Comparison of ENCODE assay signal across 14 cellular contexts in the genomic region with DNA sequence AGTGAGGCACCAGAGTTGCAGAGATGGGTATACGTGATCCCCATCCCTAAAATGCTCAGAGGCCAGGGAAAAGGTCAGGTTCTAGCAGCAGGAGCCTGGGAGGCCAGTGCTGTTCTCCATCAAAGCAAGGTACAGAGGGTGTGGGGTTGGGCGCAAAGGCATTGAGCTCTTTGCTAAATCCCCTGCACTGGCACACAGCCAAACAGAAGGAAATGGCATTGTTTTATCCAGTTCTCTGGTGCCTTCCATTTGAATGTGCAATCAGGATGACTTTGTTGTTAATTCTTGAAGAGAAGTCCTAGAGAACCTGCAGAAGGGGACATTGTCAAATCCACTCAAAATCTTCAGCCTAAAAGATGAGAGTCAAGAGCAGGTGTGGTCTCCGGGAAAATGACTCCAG.
DNase-seq lines count a peak whose midpoint lies in the region; ATAC-seq and TF ChIP-seq lines count a peak whose summit lies in the region.
"Had no signal": no experiment of that assay in that cellular context is flagged by ENCODE, and none has a peak within 500 bp of the region (broad histone marks: within the 10 kb centered on the region; RNA-seq: fewer than 3 reads in every experiment).

No MANE protein-coding gene starts in this region.

- WGBS in endodermal cell (ENCODE audit: insufficient coverage in 1 of 2, insufficient read length in 1 of 2), 2 experiments = 96 to 100% methylated on average over 2 to 3 of the region's 3 CpGs
- 93% methylated on average over 3 of the region's 3 CpGs for WGBS in prostate gland

- DNase-seq in right atrium auricular region (ENCODE audit: low spot score) (peak; percentile 40), Right ventricle myocardium inferior (ENCODE audit: missing footprints) (no peak), NCI-H69 (lab: John Stamatoyannopoulos, UW) (peak; percentile 1), mesenteric fat pad (ENCODE audit: low spot score) (peak; percentile 43), endodermal cell (no peak), prostate gland (ENCODE audit: low spot score) (no peak)
- no peak for DNase-seq in stimulated activated CD4-positive, alpha-beta T cell treated with anti-CD3 and anti-CD28 coated beads, Interleukin-4, amount 100 ng/mL, for 1 hour
- DNase-seq: CD4-positive, CD25-positive, alpha-beta regulatory T cell; DMS53; GM23248; IMR-90 had no signal

- no peak overlapping the region for H3K4me3 ChIP-seq in right atrium auricular region
- no peak overlapping the region for H3K4me3 ChIP-seq in endodermal cell (ENCODE audit: low read length)
- no peak overlapping the region for H3K4me3 ChIP-seq in prostate gland
- H3K4me3 ChIP-seq: A549, BLaER1, GM23248 had no signal

- H3K4me1 ChIP-seq in right atrium auricular region (no peaks in the 10 kb centered on the region), endodermal cell (ENCODE audit: control insufficient read depth, insufficient read depth, low read length) (no peaks in the 10 kb centered on the region), prostate gland (replicated peaks) (no peaks in the 10 kb centered on the region)
- H3K4me1 ChIP-seq: A549, BLaER1 had no signal

- H3K36me3 Mint-ChIP-seq in endodermal cell (ENCODE audit: low read depth) = no peaks in the 10 kb centered on the region
- H3K36me3 Mint-ChIP-seq: CD4-positive, CD25-positive, alpha-beta regulatory T cell had no signal

- TF ChIP-seq CTCF in right atrium auricular region (IDR thresholded peaks at IDR 0.05) = no peak
- no peak for TF ChIP-seq CTCF in endodermal cell (conservative IDR thresholded peaks at IDR 0.05)
- no peak for TF ChIP-seq CTCF in prostate gland (IDR thresholded peaks at IDR 0.05)

- H3K36me3 ChIP-seq in right atrium auricular region = no peaks in the 10 kb centered on the region
- no peaks in the 10 kb centered on the region for H3K36me3 ChIP-seq in endodermal cell (ENCODE audit: control insufficient read depth, insufficient read depth, low read length)
- H3K36me3 ChIP-seq in prostate gland = no peaks in the 10 kb centered on the region
- H3K36me3 ChIP-seq: BLaER1 had no signal

- H3K27me3 ChIP-seq in right atrium auricular region = no peaks in the 10 kb centered on the region
- no peaks in the 10 kb centered on the region for H3K27me3 ChIP-seq in endodermal cell (ENCODE audit: control insufficient read depth, insufficient read depth, low read length, poor library complexity, severe bottlenecking)
- H3K27me3 ChIP-seq in prostate gland (replicated peaks; ENCODE audit: insufficient read depth) = no peaks in the 10 kb centered on the region
- H3K27me3 ChIP-seq: BLaER1 had no signal

- H3K9me3 Mint-ChIP-seq in endodermal cell = peaks cover 5% of the 10 kb centered on the region

- no peak overlapping the region for H3K4me3 Mint-ChIP-seq in endodermal cell
- H3K4me3 Mint-ChIP-seq: CD4-positive, CD25-positive, alpha-beta regulatory T cell had no signal

- no peak overlapping the region for H3K27ac Mint-ChIP-seq in endodermal cell

- intact Hi-C loops in Right ventricle myocardium inferior (cut with DNase I) (no loop called here), prostate gland (cut with DNase I) (no loop called here)

- H3K27ac ChIP-seq in right atrium auricular region (no peak overlapping the region), endodermal cell (ENCODE audit: low read depth, low read length) (no peak overlapping the region), prostate gland (no peak overlapping the region)
- H3K27ac ChIP-seq: A549, BLaER1, GM23248 had no signal

- ATAC-seq in Right ventricle myocardium inferior = no peak
- ATAC-seq: A549, HCT116 had no signal

- H3K27me3 Mint-ChIP-seq in endodermal cell (ENCODE audit: insufficient read depth) = peaks cover 3% of the 10 kb centered on the region

- H3K9me3 ChIP-seq in right atrium auricular region (no peaks in the 10 kb centered on the region), endodermal cell (ENCODE audit: control insufficient read depth, low read length) (no peaks in the 10 kb centered on the region), prostate gland (no peaks in the 10 kb centered on the region)

- TF ChIP-seq POLR2A in prostate gland (IDR thresholded peaks at IDR 0.05) = no peak

- H3K9ac ChIP-seq in endodermal cell (ENCODE audit: extremely low read depth, low read length, poor library complexity, severe bottlenecking) = no peak overlapping the region
- H3K9ac ChIP-seq: BLaER1, GM23248 had no signal

- H3K4me1 Mint-ChIP-seq in endodermal cell = no peaks in the 10 kb centered on the region
- H3K4me1 Mint-ChIP-seq: CD4-positive, CD25-positive, alpha-beta regulatory T cell had no signal

Comparison
In these comparisons a context has a peak if more than half of its experiments do, and no peak if none do; other contexts are left out.
1. DNase-seq: peak in right atrium auricular region (single experiment), NCI-H69 (single experiment) and mesenteric fat pad (single experiment); none in Right ventricle myocardium inferior (single experiment), endodermal cell (single experiment), stimulated activated CD4-positive, alpha-beta T cell treated with anti-CD3 and anti-CD28 coated beads, Interleukin-4, amount 100 ng/mL, for 1 hour (single experiment) and prostate gland (single experiment).